ENCODE assay signal across 11 cellular contexts in genomic region chr3:127036209-127037020, GRCh38. TPM values are rescaled to one million over a fixed set of nuclear protein-coding genes. Genes with fewer than 3 reads are reported as not detected.
DNase-seq lines count a peak whose midpoint lies in the region; ATAC-seq, FAIRE-seq and TF ChIP-seq lines count a peak whose summit lies in the region.
"Had no signal": no experiment of that assay in that cellular context is flagged by ENCODE, and none has a peak within 500 bp of the region (broad histone marks: within the 10 kb centered on the region; RNA-seq: fewer than 3 reads in every experiment).

No MANE protein-coding gene starts in this region.

- no peak overlapping the region for H3K4me2 ChIP-seq in H1 (ENCODE audit: insufficient read depth in 1 of 2, low read depth in 2 of 2, low read length in 2 of 2)

- H3K79me2 ChIP-seq in H1 (ENCODE audit: control insufficient read depth in 1 of 2, insufficient read depth in 2 of 2, low read length in 2 of 2) = no peaks in the 10 kb centered on the region

- H3K4ac ChIP-seq in H1 (replicated peaks; ENCODE audit: insufficient read length, low read depth, low read length) = no peak overlapping the region

- H2BK15ac ChIP-seq in H1 (ENCODE audit: low read length) = no peak overlapping the region

- H3K9me3 ChIP-seq in H1 (ENCODE audit: insufficient read depth in 2 of 2, low read depth in 1 of 2, low read length in 1 of 2) (no peaks in the 10 kb centered on the region), mucosa of stomach (ENCODE audit: control insufficient read depth, low read length) (no peaks in the 10 kb centered on the region), vagina (no peaks in the 10 kb centered on the region)
- H3K9me3 ChIP-seq: body of pancreas had no signal

- DNase-seq in Right ventricle myocardium superior (peak; percentile 43), cardiac septum (ENCODE audit: low spot score) (no peak), H1 (ENCODE audit: low read depth in 1 of 2, low spot score in 2 of 2) (no peak), vagina (ENCODE audit: extremely low spot score in 2 of 2) (no peak), KG1 (lab: John Stamatoyannopoulos, UW) (no peak), head of caudate nucleus (no peak), T-helper 9 cell (no peak)
- DNase-seq: stimulated activated CD4-positive, alpha-beta T cell treated with anti-CD3 and anti-CD28 coated beads, Interleukin-12 subunit alpha, Interleukin-12 subunit beta, amount 100 ng/mL, for 4 hours had no signal

- no peak overlapping the region for H2BK120ac ChIP-seq in H1 (replicated peaks; ENCODE audit: low read depth, low read length)

- intact Hi-C loops in Right ventricle myocardium superior (cut with DNase I) (no loop called here), cardiac septum (cut with DNase I) (no loop called here), vagina (cut with DNase I) (no loop called here), head of caudate nucleus (cut with DNase I) (no loop called here)

- POLR2A ChIA-PET in H1 (lab: Charles Lee; ENCODE audit: partially characterized antibody) = interaction anchor here (1.0 to 2.4 kb wide), 2 partner anchors 8 to 41 kb away, joined by 3 to 5 read pairs; no protein-coding TSS in a partner anchor

- no peak overlapping the region for H2BK12ac ChIP-seq in H1 (ENCODE audit: low read depth, low read length)

- TF ChIP-seq POLR2A in H1 (IDR thresholded peaks at IDR 0.05; ENCODE audit: control extremely low read depth in 1 of 2, low read depth in 2 of 2, low read length in 2 of 2) (no peak), vagina (IDR thresholded peaks at IDR 0.05) (no peak)

- 88% methylated on average over 25 of the region's 28 CpGs; no CpG with 5 or more reads in 1 of the 2 experiments for WGBS in H1 (ENCODE audit: extremely low coverage in 1 of 2, insufficient coverage in 1 of 2, insufficient read length in 1 of 2, insufficient replicate concordance in 2 of 2, low coverage in 1 of 2, low lambda C conversion rate in 2 of 2, missing lambda C conversion rate in 1 of 2), 2 experiments

- no peaks in the 10 kb centered on the region for H3K23me2 ChIP-seq in H1 (ENCODE audit: low read depth, low read length)

- H2BK5ac ChIP-seq in H1 (ENCODE audit: low read depth, low read length) = no peak overlapping the region; the same call in 1 of the 2 replicates

- no peak overlapping the region for H3K18ac ChIP-seq in H1 (ENCODE audit: extremely low read depth, low read length)

- H3K14ac ChIP-seq in H1 (ENCODE audit: insufficient read length) = no peak overlapping the region

- no peak for TF ChIP-seq RAD21 in H1 (IDR thresholded peaks at IDR 0.05 in 1 of 2, conservative IDR thresholded peaks at IDR 0.05 in 1 of 2; ENCODE audit: low read depth in 2 of 2, low read length in 2 of 2)

- H3K4me1 ChIP-seq in H1 (replicated peaks in 1 of 4; ENCODE audit: control insufficient read depth in 3 of 4, insufficient read depth in 4 of 4, low read length in 3 of 4) = no peaks in the 10 kb centered on the region
- H3K4me1 ChIP-seq in mucosa of stomach (ENCODE audit: control insufficient read depth, insufficient read depth, low read length) = peaks cover 33% of the 10 kb centered on the region
- H3K4me1 ChIP-seq in vagina = peaks cover 22% of the 10 kb centered on the region
- H3K4me1 ChIP-seq: body of pancreas had no signal

- no peak overlapping the region for H2BK20ac ChIP-seq in H1 (ENCODE audit: low read length)

- TF ChIP-seq CTCF in H1 (IDR thresholded peaks at IDR 0.05; ENCODE audit: control extremely low read depth in 1 of 3, insufficient read depth in 1 of 3, low read depth in 1 of 3, low read length in 3 of 3) (no peak), vagina (IDR thresholded peaks at IDR 0.05) (no peak)

- peak overlapping the region; percentile 22 for H4K91ac ChIP-seq in H1 (replicated peaks; ENCODE audit: insufficient read length, low read length)

- CTCF ChIA-PET in H1 (lab: Charles Lee; ENCODE audit: partially characterized antibody) = interaction anchor here (0.9 to 1.4 kb wide), 3 partner anchors 20 to 49 kb away, joined by 3 to 4 read pairs (median 4); no protein-coding TSS in a partner anchor

- no peak overlapping the region for H3K4me3 ChIP-seq in H1 (ENCODE audit: extremely low read depth in 1 of 4, insufficient read depth in 2 of 4, low read depth in 3 of 4, low read length in 4 of 4)
- no peak overlapping the region for H3K4me3 ChIP-seq in mucosa of stomach (ENCODE audit: low read length)
- no peak overlapping the region for H3K4me3 ChIP-seq in vagina
- H3K4me3 ChIP-seq: body of pancreas had no signal

- no peak overlapping the region for H3K23ac ChIP-seq in H1 (ENCODE audit: insufficient read length)

- ATAC-seq in Right ventricle myocardium superior (ENCODE audit: poor library complexity) = peak; percentile 6

- H3K56ac ChIP-seq in H1 (replicated peaks; ENCODE audit: insufficient read length, low read depth, low read length) = no peak overlapping the region

- H3K79me1 ChIP-seq in H1 (ENCODE audit: low read depth, low read length) = no peaks in the 10 kb centered on the region

- H2AFZ ChIP-seq in H1 (ENCODE audit: low read length) = no peak overlapping the region

- no peak for FAIRE-seq in H1 (lab: Jason Lieb, UNC)
- FAIRE-seq: GM12892 had no signal

- no peak overlapping the region for H4K8ac ChIP-seq in H1 (ENCODE audit: extremely low read depth, insufficient read depth, low read length)

- no peak overlapping the region for H4K5ac ChIP-seq in H1 (ENCODE audit: insufficient read length, low read depth, low read length)

- H3K27me3 ChIP-seq in H1 (replicated peaks in 1 of 4; ENCODE audit: control insufficient read depth in 3 of 4, extremely low read depth in 1 of 4, insufficient read depth in 3 of 4, low read length in 3 of 4) (no peaks in the 10 kb centered on the region), mucosa of stomach (ENCODE audit: control insufficient read depth, insufficient read depth, low read length) (no peaks in the 10 kb centered on the region), vagina (no peaks in the 10 kb centered on the region)
- H3K27me3 ChIP-seq: body of pancreas had no signal

- H3K9ac ChIP-seq in H1 (replicated peaks in 1 of 4; ENCODE audit: extremely low read depth in 1 of 4, low read depth in 3 of 4, low read length in 3 of 4) = no peak overlapping the region
- peak overlapping the region; percentile 43 for H3K9ac ChIP-seq in mucosa of stomach (ENCODE audit: low read length)

- H3K27ac ChIP-seq in H1 (ENCODE audit: low read depth, low read length) (no peak overlapping the region), vagina (peak overlapping the region; percentile 43)
- H3K27ac ChIP-seq: body of pancreas had no signal

- no peak for TF ChIP-seq EP300 in H1 (IDR thresholded peaks at IDR 0.05; ENCODE audit: borderline replicate concordance in 1 of 2, low read depth in 2 of 2, low read length in 2 of 2)

- H3K36me3 ChIP-seq in H1 (ENCODE audit: control insufficient read depth in 2 of 4, insufficient read depth in 4 of 4, low read length in 3 of 4) (peaks cover 2 to 20% (median 10%) of the 10 kb centered on the region in 4 experiments; a peak in 6 of 8 replicates), mucosa of stomach (ENCODE audit: control insufficient read depth, insufficient read depth, low read length) (peaks cover 6% of the 10 kb centered on the region), vagina (peaks cover 0 to 16% of the 10 kb centered on the region in 2 donors)

- no peak overlapping the region for H2AK5ac ChIP-seq in H1 (ENCODE audit: low read depth, low read length)

- H4K20me1 ChIP-seq in H1 (replicated peaks in 1 of 2; ENCODE audit: control insufficient read depth in 1 of 2, insufficient read depth in 2 of 2, low read length in 2 of 2) = peaks cover 0 to 7% of the 10 kb centered on the region in 2 experiments

TF ChIP-seq in H1, 55 proteins besides CTCF, POLR2A, EP300 and RAD21 (continues in another document):
- TF ChIP-seq JUND (IDR thresholded peaks at IDR 0.05; ENCODE audit: low read length) = no peak
- no peak for TF ChIP-seq ATF3 (IDR thresholded peaks at IDR 0.05; ENCODE audit: insufficient read depth, low read depth, low read length)
- no peak for TF ChIP-seq TEAD4 (IDR thresholded peaks at IDR 0.05; ENCODE audit: low read depth, low read length)
- TF ChIP-seq TAF7 (optimal IDR thresholded peaks at IDR 0.05; ENCODE audit: borderline replicate concordance, low read depth, low read length) = no peak
- TF ChIP-seq E2F6 (IDR thresholded peaks at IDR 0.05) = no peak
- no peak for TF ChIP-seq RNF2 (IDR thresholded peaks at IDR 0.05; ENCODE audit: borderline replicate concordance, low read depth, low read length, missing control alignments, poor library complexity, severe bottlenecking)
- no peak for TF ChIP-seq PHF8 (conservative IDR thresholded peaks at IDR 0.05; ENCODE audit: low read depth, low read length)
- no peak for TF ChIP-seq TCF12 (IDR thresholded peaks at IDR 0.05; ENCODE audit: low read depth, low read length)
- TF ChIP-seq CHD1 (IDR thresholded peaks at IDR 0.05; ENCODE audit: low read depth, low read length) = no peak
- TF ChIP-seq HDAC2 (IDR thresholded peaks at IDR 0.05; ENCODE audit: borderline replicate concordance in 1 of 2, low read depth in 2 of 2, low read length in 2 of 2) = no peak
- no peak for TF ChIP-seq ZNF274 (IDR thresholded peaks at IDR 0.05; ENCODE audit: borderline replicate concordance, extremely low read depth, low read length)
- no peak for TF ChIP-seq YY1 (IDR thresholded peaks at IDR 0.05; ENCODE audit: low read depth, low read length)
- no peak for TF ChIP-seq TBP (IDR thresholded peaks at IDR 0.05; ENCODE audit: low read depth, low read length)

RNA-seq across cellular contexts. Expression of gene PLXNA1, which starts 53.5 kb away (rescaled TPM):
- total RNA-seq in Right ventricle myocardium superior (23.2 TPM), cardiac septum (31.6 TPM), vagina (31.4 TPM)
- 47.5 and 50.8 TPM in 2 replicates for total RNA-seq in H1 (2021; fragmentation: NEBNext Ultra II Directional; extraction: Animal tissue kit (Norgen Biotek cat#: 25700))
- polyA plus RNA-seq in H1 (2011; rRNA removed) = 54.9 and 81.4 TPM in 2 replicates
- 51.2 TPM for polyA plus RNA-seq in H1 (2011; cell fraction: cytosol; rRNA removed)
- polyA plus RNA-seq in H1 (2011; cell fraction: nucleus; rRNA removed) = 191 TPM
- 36.1 to 53.1 TPM (median 42.4 TPM) in 4 replicates for polyA plus RNA-seq in H1 (2012, experiment 1 of 2)
- 26.1 TPM for polyA plus RNA-seq in H1 (2012, experiment 2 of 2)
- polyA plus RNA-seq in H1 (2013, experiment 1 of 2) = 40.4 TPM
- 38.5 TPM for polyA plus RNA-seq in H1 (2013, experiment 2 of 2)
- polyA minus RNA-seq in H1 (2011; rRNA and poly(A)+ RNA removed) = 104 and 131 TPM in 2 replicates
- 53.8 TPM for polyA minus RNA-seq in H1 (2011; cell fraction: cytosol; rRNA and poly(A)+ RNA removed)
- polyA minus RNA-seq in H1 (2011; cell fraction: nucleus; rRNA and poly(A)+ RNA removed) = 70.5 TPM
